In genomic region chr1:235325139-235325538, GRCh38 we compare ENCODE assay signal across 10 cellular contexts. TPM values are rescaled to one million over a fixed set of nuclear protein-coding genes. Genes with fewer than 3 reads are reported as not detected.
DNase-seq lines count a peak whose midpoint lies in the region; ATAC-seq and TF ChIP-seq lines count a peak whose summit lies in the region.
"Had no signal": no experiment of that assay in that cellular context is flagged by ENCODE, and none has a peak within 500 bp of the region (broad histone marks: within the 10 kb centered on the region; RNA-seq: fewer than 3 reads in every experiment).

No MANE protein-coding gene starts in this region.

- H3K9me3 ChIP-seq in SK-N-SH (no peaks in the 10 kb centered on the region), Panc1 (ENCODE audit: control insufficient read depth, insufficient read depth, low read depth, low read length) (no peaks in the 10 kb centered on the region), fibroblast of lung (ENCODE audit: control insufficient read depth, insufficient read depth, low read depth, low read length) (no peaks in the 10 kb centered on the region)
- H3K9me3 ChIP-seq: SJCRH30 had no signal

- BruUV-seq in Panc1 (replicated peaks; lab: Mats Ljungman, UMichigan), result no TSS peak

- H2AFZ ChIP-seq in SK-N-SH (ENCODE audit: low read depth), result no peak overlapping the region
- H2AFZ ChIP-seq in fibroblast of lung (ENCODE audit: low read length), result no peak overlapping the region

- peak overlapping the region; percentile 91; the same call in 1 of the 2 replicates for H3K9ac ChIP-seq in SK-N-SH
- no peak overlapping the region for H3K9ac ChIP-seq in fibroblast of lung (ENCODE audit: insufficient read depth, low read length)

- in situ Hi-C loops in Panc1 (cut with HindIII; ENCODE audit: low pct_unique_long_range_greater_than_20kb, low sequenced_read_pairs), result no loop called here

- H3F3A ChIP-seq in SK-N-SH (replicated peaks; ENCODE audit: insufficient read depth), result peaks cover 12% of the 10 kb centered on the region

- DNase-seq in SK-N-SH (no peak), Panc1 (ENCODE audit: low read depth, low spot score) (no peak), fibroblast of lung (ENCODE audit: low read depth in 2 of 2) (no peak), retinal pigment epithelial cell (ENCODE audit: low read depth) (no peak)
- no peak for DNase-seq in stimulated activated CD4-positive, alpha-beta T cell treated with anti-CD3 and anti-CD28 coated beads, Interleukin-4, amount 100 ng/mL, for 24 hours
- DNase-seq in NK-92 treated with Interleukin-12 subunit alpha and Interleukin-12 subunit beta, amount 100 ng/mL, for 24 hours (lab: John Stamatoyannopoulos, UW), result no peak
- DNase-seq: ACHN, SJCRH30 had no signal

- H3K79me2 ChIP-seq in SK-N-SH (ENCODE audit: insufficient read depth) (peaks cover 87% of the 10 kb centered on the region), fibroblast of lung (ENCODE audit: control insufficient read depth, insufficient read depth, low read length) (peaks cover 87% of the 10 kb centered on the region)

- ATAC-seq in SK-N-SH treated with all-trans-retinoic acid at 6 μM for 48 hours (no peak), Panc1 (no peak), HG03039 (IDR thresholded peaks at IDR 0.05; ENCODE audit: unreplicated experiment) (no peak)

- H3K27me3 ChIP-seq in SK-N-SH (ENCODE audit: insufficient read depth), result no peaks in the 10 kb centered on the region
- no peaks in the 10 kb centered on the region for H3K27me3 ChIP-seq in Panc1 (ENCODE audit: control insufficient read depth, insufficient read depth, low read length)
- H3K27me3 ChIP-seq in fibroblast of lung (ENCODE audit: control insufficient read depth, insufficient read depth, low read length), result no peaks in the 10 kb centered on the region
- H3K27me3 ChIP-seq: SJCRH30 had no signal

- peak overlapping the region; percentile 94 for H3K4me2 ChIP-seq in SK-N-SH
- peak overlapping the region; percentile 58 for H3K4me2 ChIP-seq in fibroblast of lung (ENCODE audit: extremely low read depth, insufficient read depth, low read length)

- 59% methylated on average over 3 of the region's 3 CpGs for WGBS in SK-N-SH (ENCODE audit: low lambda C conversion rate)

- peaks cover 9 to 18% of the 10 kb centered on the region in 2 experiments for H3K36me3 ChIP-seq in SK-N-SH (replicated peaks in 1 of 2; ENCODE audit: control insufficient read depth in 1 of 2, insufficient read depth in 2 of 2, low read length in 1 of 2)
- peaks cover 16% of the 10 kb centered on the region for H3K36me3 ChIP-seq in Panc1 (ENCODE audit: control insufficient read depth, insufficient read depth, low read length)
- H3K36me3 ChIP-seq in fibroblast of lung (ENCODE audit: control insufficient read depth, insufficient read depth, low read length), result no peaks in the 10 kb centered on the region

- H3K4me1 ChIP-seq in SK-N-SH (ENCODE audit: control insufficient read depth in 1 of 2, insufficient read depth in 2 of 2, low read depth in 1 of 2, low read length in 1 of 2) (peaks cover 13 to 15% of the 10 kb centered on the region in 2 experiments; a peak in 3 of 4 replicates), Panc1 (ENCODE audit: control insufficient read depth, insufficient read depth, low read length) (peaks cover 12% of the 10 kb centered on the region; the same call in 1 of the 2 replicates), fibroblast of lung (ENCODE audit: control insufficient read depth, extremely low read depth, insufficient read depth, low read length) (no peaks in the 10 kb centered on the region)
- H3K4me1 ChIP-seq: SJCRH30 had no signal

- CTCF ChIA-PET in SK-N-SH (lab: Yijun Ruan, JAX), result interaction anchor here (0.8 to 5.9 kb wide), 4 partner anchors 11 to 92 kb away, joined by 4 to 34 read pairs (median 4); no protein-coding TSS in a partner anchor
- CTCF ChIA-PET in Panc1 (lab: Charles Lee), result no interaction called here

- H4K20me1 ChIP-seq in SK-N-SH (ENCODE audit: insufficient read depth) (peaks cover 67% of the 10 kb centered on the region), fibroblast of lung (ENCODE audit: control insufficient read depth, extremely low read depth, insufficient read depth, low read length) (no peaks in the 10 kb centered on the region)

- TF ChIP-seq RAD21 in SK-N-SH (IDR thresholded peaks at IDR 0.05; ENCODE audit: low read length), result no peak

- TF ChIP-seq EP300 in SK-N-SH (IDR thresholded peaks at IDR 0.05; ENCODE audit: borderline replicate concordance in 1 of 2, low read depth in 1 of 2, low read length in 1 of 2), result no peak

- no peaks in the 10 kb centered on the region for H3K9me2 ChIP-seq in SK-N-SH

- POLR2A ChIA-PET in SK-N-SH (lab: Yijun Ruan, JAX), result no interaction called here
- POLR2A ChIA-PET in Panc1 (lab: Charles Lee), result no interaction called here

- intact Hi-C loops in Panc1 (cut with micrococcal nuclease; ENCODE audit: unreplicated experiment), result loop anchor here (5.0 kb wide), 1 partner anchor 73 kb away; no protein-coding TSS in a partner anchor

- no peak overlapping the region for H3K27ac ChIP-seq in SK-N-SH (ENCODE audit: low read depth in 2 of 2, low read length in 1 of 2)
- peak overlapping the region; percentile 93 for H3K27ac ChIP-seq in Panc1 (ENCODE audit: low read length)
- H3K27ac ChIP-seq in fibroblast of lung (ENCODE audit: insufficient read depth, low read length), result no peak overlapping the region
- H3K27ac ChIP-seq: SJCRH30 had no signal

- H3K4me3 ChIP-seq in SK-N-SH (ENCODE audit: low read depth in 2 of 2, low read length in 1 of 2) (peak overlapping the region; percentile 21 to 81; a peak in 2 of 4 replicates), Panc1 (ENCODE audit: low read depth in 2 of 2, low read length in 2 of 2) (peak overlapping the region; percentile 94 to 95; a peak in 3 of 4 replicates), fibroblast of lung (replicated peaks in 1 of 4; ENCODE audit: control extremely low read depth in 1 of 4, insufficient read depth in 1 of 4, low read depth in 3 of 4, low read length in 4 of 4) (peak overlapping the region; percentile 86 to 93 (median 88)), retinal pigment epithelial cell (ENCODE audit: low read length) (peak overlapping the region; percentile 95)
- H3K4me3 ChIP-seq: SJCRH30 had no signal

- TF ChIP-seq CTCF in SK-N-SH (IDR thresholded peaks at IDR 0.05) (no peak), Panc1 (IDR thresholded peaks at IDR 0.05) (no peak), fibroblast of lung (conservative IDR thresholded peaks at IDR 0.05 in 1 of 2, IDR thresholded peaks at IDR 0.05 in 1 of 2; ENCODE audit: low read depth in 1 of 2, low read length in 2 of 2) (no peak), retinal pigment epithelial cell (conservative IDR thresholded peaks at IDR 0.05; ENCODE audit: low read depth, low read length) (no peak)

TF ChIP-seq in SK-N-SH, 30 proteins besides CTCF, POLR2A, EP300 and RAD21 (continues in another document):
- TF ChIP-seq TEAD4 (IDR thresholded peaks at IDR 0.05; ENCODE audit: borderline replicate concordance, insufficient read depth) (no peak), FOSL2 (IDR thresholded peaks at IDR 0.05; ENCODE audit: borderline replicate concordance, low read depth) (no peak), GABPA (IDR thresholded peaks at IDR 0.05; ENCODE audit: low read depth) (no peak), TCF12 (IDR thresholded peaks at IDR 0.05) (no peak), RFX5 (IDR thresholded peaks at IDR 0.05; ENCODE audit: low read length) (no peak), GATA2 (CRISPR knock-in tag; IDR thresholded peaks at IDR 0.05) (no peak)

TF ChIP-seq in SK-N-SH treated with all-trans-retinoic acid at 6 μM for 48 hours, 23 proteins besides CTCF, POLR2A, EP300 and RAD21 (continues in another document):
- TF ChIP-seq POU6F1 (CRISPR knock-in tag; IDR thresholded peaks at IDR 0.05; ENCODE audit: borderline replicate concordance, low read depth), result no peak
- no peak for TF ChIP-seq ISL1 (CRISPR knock-in tag; IDR thresholded peaks at IDR 0.05)

RNA-seq across cellular contexts. Expression of gene ARID4B, which starts 2.8 kb away (rescaled TPM):
- 4.4 and 5.6 TPM in 2 replicates for polyA plus RNA-seq in SK-N-SH (2012; rRNA removed)
- polyA plus RNA-seq in SK-N-SH (2012; cell fraction: cytosol; rRNA removed), result 6.0 and 6.9 TPM in 2 replicates
- polyA plus RNA-seq in SK-N-SH (2012; cell fraction: nucleus; rRNA removed), result 9.3 and 14.3 TPM in 2 replicates
- total RNA-seq in Panc1 (2021; ENCODE audit: unreplicated experiment), result 37.5 TPM
- 17.7 TPM for polyA plus RNA-seq in Panc1 (2012; ENCODE audit: insufficient read length)
- 40.6 and 42.4 TPM in 2 replicates for total RNA-seq in fibroblast of lung
- 10.7 and 15.3 TPM in 2 replicates for polyA plus RNA-seq in fibroblast of lung
- 12.0 and 15.3 TPM in 2 replicates for polyA plus RNA-seq in fibroblast of lung (2012)
- polyA minus RNA-seq in fibroblast of lung (ENCODE audit: low replicate concordance), result 5.1 and 17.0 TPM in 2 replicates

RNA-seq across cellular contexts. Expression of gene GGPS1, which starts 3.2 kb away (rescaled TPM):
- polyA plus RNA-seq in SK-N-SH (2012; rRNA removed) (15.7 and 18.5 TPM in 2 replicates), fibroblast of lung (28.1 and 37.5 TPM in 2 replicates)
- 25.2 and 28.2 TPM in 2 replicates for polyA plus RNA-seq in SK-N-SH (2012; cell fraction: cytosol; rRNA removed)
- polyA plus RNA-seq in SK-N-SH (2012; cell fraction: nucleus; rRNA removed), result 7.8 and 10.6 TPM in 2 replicates
- total RNA-seq in Panc1 (2021; ENCODE audit: unreplicated experiment) (60.6 TPM), fibroblast of lung (18.2 and 24.3 TPM in 2 replicates)
- 35.4 TPM for polyA plus RNA-seq in Panc1 (2012; ENCODE audit: insufficient read length)
- 24.0 and 33.1 TPM in 2 replicates for polyA plus RNA-seq in fibroblast of lung (2012)
- 1.4 and 4.7 TPM in 2 replicates for polyA minus RNA-seq in fibroblast of lung (ENCODE audit: low replicate concordance)

RNA-seq across cellular contexts. Expression of gene TBCE, which starts 42.1 kb away (rescaled TPM):
- polyA plus RNA-seq in SK-N-SH (2012; rRNA removed), result 18.3 and 26.2 TPM in 2 replicates
- 24.7 and 29.8 TPM in 2 replicates for polyA plus RNA-seq in SK-N-SH (2012; cell fraction: cytosol; rRNA removed)
- 24.9 and 42.8 TPM in 2 replicates for polyA plus RNA-seq in SK-N-SH (2012; cell fraction: nucleus; rRNA removed)
- 72.0 TPM for total RNA-seq in Panc1 (2021; ENCODE audit: unreplicated experiment)
- 56.0 TPM for polyA plus RNA-seq in Panc1 (2012; ENCODE audit: insufficient read length)
- 18.2 and 31.4 TPM in 2 replicates for total RNA-seq in fibroblast of lung
- 32.0 and 46.9 TPM in 2 replicates for polyA plus RNA-seq in fibroblast of lung
- polyA plus RNA-seq in fibroblast of lung (2012), result 34.6 and 42.3 TPM in 2 replicates
- 1.3 and 4.4 TPM in 2 replicates for polyA minus RNA-seq in fibroblast of lung (ENCODE audit: low replicate concordance)
